In the genomic region with DNA sequence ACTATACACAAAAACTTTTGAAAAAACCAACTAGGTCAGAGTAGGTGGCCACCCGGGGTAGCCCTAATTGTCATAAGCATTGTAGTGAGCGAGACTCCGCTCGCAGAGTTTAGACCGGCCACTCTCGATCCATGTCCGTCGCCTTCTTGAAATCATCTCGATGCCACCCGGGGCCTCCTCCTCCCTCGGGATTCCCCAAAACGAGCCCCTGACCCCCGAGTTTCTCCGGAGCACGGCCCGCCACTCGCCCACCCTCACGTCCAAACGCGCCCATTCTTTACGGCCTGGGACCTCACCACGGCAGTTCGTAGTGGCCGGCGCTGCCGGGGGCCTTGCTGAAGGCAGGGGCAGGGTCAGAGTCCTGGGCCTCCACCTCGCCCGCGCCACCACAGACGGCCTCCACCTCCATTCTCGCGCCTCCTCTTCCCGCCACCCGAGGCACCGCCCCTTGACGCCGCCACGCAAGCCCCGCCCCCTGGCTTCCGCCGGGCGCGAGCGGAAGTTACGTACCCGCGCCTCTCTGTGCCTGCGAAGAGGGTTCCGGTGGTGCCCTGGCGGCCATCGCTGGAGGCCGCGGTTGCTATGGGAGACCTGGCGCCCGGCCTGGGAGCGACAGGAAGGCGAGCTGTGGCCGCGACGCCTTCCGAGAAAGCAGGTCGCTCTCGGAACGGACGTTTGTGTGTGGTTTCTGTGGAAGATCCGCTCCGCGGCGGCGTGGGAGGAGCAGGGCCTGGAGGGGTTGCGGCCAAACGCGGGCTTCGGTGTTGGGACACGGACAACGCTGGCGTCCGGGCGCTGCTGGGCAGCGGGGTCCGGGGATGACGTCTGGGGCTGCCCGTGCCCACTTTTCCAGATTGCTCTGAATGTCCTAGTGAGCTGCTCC, we compare ENCODE assay signal across 8 cellular contexts. TPM values are rescaled to one million over a fixed set of nuclear protein-coding genes. Genes with fewer than 3 reads are reported as not detected.
DNase-seq lines count a peak whose midpoint lies in the region; TF ChIP-seq lines count a peak whose summit lies in the region.

TSS of gene RFC2 (minus strand) at position 425 of the 883 bp plus-strand sequence. CDS start at position 409, 16 bp downstream.

- POLR2A ChIA-PET in HEK293T (lab: Yijun Ruan, JAX) = interaction anchor here (0.6 kb wide), 1 partner anchor 33 kb away, joined by 4 read pairs; no protein-coding TSS in a partner anchor

- H3K36me3 ChIP-seq in SK-N-MC (ENCODE audit: insufficient read depth, low read length) = peaks cover 26% of the 10 kb centered on the region

- H3K27ac ChIP-seq in SK-N-MC (peak within 1 kb of the TSS; percentile 80), temporal lobe (ENCODE audit: low read depth, low read length) (peak within 1 kb of the TSS; percentile 89)

- peak within 1 kb of the TSS; percentile 99 for H3K9ac ChIP-seq in SK-N-MC (ENCODE audit: insufficient read length)

- DNase-seq in GM04504 (ENCODE audit: low read depth) = peak; percentile 92
- DNase-seq in HEK293T (ENCODE audit: extremely low spot score) = peak; percentile 99
- peak; percentile 99 for DNase-seq in NAMALWA (ENCODE audit: low spot score)
- peak; percentile 42 for DNase-seq in SK-N-MC (ENCODE audit: low read depth, low spot score)
- peak; percentile 94 for DNase-seq in activated naive CD4-positive, alpha-beta T cell treated with anti-CD3 and anti-CD28 coated beads, Interleukin-2, amount 50 U/mL, for 16 hours
- DNase-seq in globus pallidus (ENCODE audit: low spot score) = peak; percentile 95
- DNase-seq in occipital lobe (lab: John Stamatoyannopoulos, UW) = peak; percentile 93

- peak within 1 kb of the TSS; percentile 96 for H3K4me3 ChIP-seq in SK-N-MC

- H3K9me3 ChIP-seq in SK-N-MC (ENCODE audit: low read depth, low read length) = no peaks in the 10 kb centered on the region

- CTCF ChIA-PET in HEK293T (lab: Yijun Ruan, JAX) = interaction anchor here (0.6 kb wide), 2 partner anchors 31 to 48 kb away, joined by 3 to 4 read pairs; no protein-coding TSS in a partner anchor

TF ChIP-seq in HEK293T, 16 proteins besides CTCF, POLR2A, EP300 and RAD21:
- TF ChIP-seq PKNOX1 (IDR thresholded peaks at IDR 0.05) (peak; percentile 85), ELF4 (IDR thresholded peaks at IDR 0.05) (peak; percentile 32; the same call in 1 of the 2 replicates), NFRKB (IDR thresholded peaks at IDR 0.05) (no peak), CTBP1 (IDR thresholded peaks at IDR 0.05; ENCODE audit: borderline replicate concordance) (no peak; the same call in 1 of the 2 replicates), L3MBTL2 (conservative IDR thresholded peaks at IDR 0.05) (peak; percentile 82)

RNA-seq across cellular contexts. Expression of gene RFC2, which starts in this region (rescaled TPM):
- total RNA-seq in occipital lobe = 19.3 TPM
- 15.7 TPM for total RNA-seq in temporal lobe

Comparison
In these comparisons a context has a peak if more than half of its experiments do, and no peak if none do; other contexts are left out.
1. Peak in every context shown above with its lines: DNase-seq, H3K4me3 ChIP-seq and H3K27ac ChIP-seq.
2. DNase-seq: peak in every context shown above with its lines; median percentile 99 in HEK293T; 99 in NAMALWA; 95 in globus pallidus; 94 in activated naive CD4-positive, alpha-beta T cell treated with anti-CD3 and anti-CD28 coated beads, Interleukin-2, amount 50 U/mL, for 16 hours; 93 in occipital lobe; 92 in GM04504; 42 in SK-N-MC.